25 cellular contexts compared by ENCODE assay signal in the genomic region with DNA sequence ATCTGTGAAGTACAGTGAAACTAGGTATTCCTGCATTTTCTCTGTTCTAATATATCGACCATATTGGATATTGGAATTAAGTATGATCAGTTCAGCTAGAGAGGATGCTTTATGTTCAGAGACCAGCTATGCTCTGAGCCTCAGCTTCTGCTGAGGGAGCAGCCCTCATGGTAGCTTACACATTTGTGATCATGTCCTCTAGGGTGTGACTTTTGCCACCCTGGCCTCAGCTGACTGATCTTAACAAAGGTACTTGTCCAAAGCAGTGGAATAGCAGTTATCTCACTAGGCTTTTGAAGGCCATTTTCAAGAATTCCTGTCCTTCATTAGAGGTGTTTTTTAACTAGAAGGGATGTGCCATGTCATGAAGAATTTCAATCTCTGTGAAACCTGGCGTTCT. TPM values are rescaled to one million over a fixed set of nuclear protein-coding genes. Genes with fewer than 3 reads are reported as not detected.
DNase-seq lines count a peak whose midpoint lies in the region; ATAC-seq, FAIRE-seq and TF ChIP-seq lines count a peak whose summit lies in the region.
"Had no signal": no experiment of that assay in that cellular context is flagged by ENCODE, and none has a peak within 500 bp of the region (broad histone marks: within the 10 kb centered on the region; RNA-seq: fewer than 3 reads in every experiment).

No MANE protein-coding gene starts in this region.

- POLR2A ChIA-PET in OCI-LY7 (lab: Charles Lee) = no interaction called here

- CTCF ChIA-PET in OCI-LY7 (lab: Charles Lee; ENCODE audit: unreplicated experiment) = no interaction called here

- DNase-seq in GM12892 (ENCODE audit: insufficient read length) (no peak), Karpas-422 (peak; percentile 39), OCI-LY7 (ENCODE audit: low spot score) (no peak), nucleus accumbens (lab: John Stamatoyannopoulos, UW) (no peak), NCI-H526 (lab: John Stamatoyannopoulos, UW) (no peak), superior temporal gyrus (ENCODE audit: extremely low spot score) (no peak)
- DNase-seq: 8988T; ACHN; BE2C; C1 segment of cervical spinal cord; CD4-positive, alpha-beta memory T cell; CD4-positive, CD25-positive, alpha-beta regulatory T cell; CD8-positive, alpha-beta memory T cell; COR-L47; DMS 273 treated with DMSO at 0.1 percent for 48 hours; DMS153; DMS53; DMS79; DND-41; GF-D8 had no signal

- H3K4me3 ChIP-seq in Karpas-422 (ENCODE audit: low read length) (no peak overlapping the region), OCI-LY7 (ENCODE audit: low read depth, low read length, poor library complexity, severe bottlenecking) (no peak overlapping the region)
- H3K4me3 ChIP-seq: BLaER1 had no signal

- H3K36me3 ChIP-seq in Karpas-422 (ENCODE audit: insufficient read depth, low read length) (0 out of 2 replicates have a peak, but pooled peaks cover 3% of the 10 kb centered on the region), OCI-LY7 (ENCODE audit: insufficient read depth, low read length) (peaks cover 9% of the 10 kb centered on the region; the same call in 1 of the 2 replicates)
- H3K36me3 ChIP-seq: BE2C, BLaER1 had no signal

- H3K27me3 ChIP-seq in Karpas-422 (ENCODE audit: low read length) = no peaks in the 10 kb centered on the region
- H3K27me3 ChIP-seq: BE2C, BLaER1 had no signal

- H2AFZ ChIP-seq in Karpas-422 (ENCODE audit: low read length) (no peak overlapping the region), OCI-LY7 (ENCODE audit: low read length) (no peak overlapping the region)

- BruUV-seq in OCI-LY7 (replicated peaks; lab: Mats Ljungman, UMichigan) = no TSS peak

- intact Hi-C loops in OCI-LY7 (cut with micrococcal nuclease; ENCODE audit: unreplicated experiment) = no loop called here

- H3K4me1 ChIP-seq in Karpas-422 (ENCODE audit: low read length) (peaks cover 66% of the 10 kb centered on the region), OCI-LY7 (ENCODE audit: insufficient read depth, low read length, poor library complexity, severe bottlenecking) (peaks cover 15% of the 10 kb centered on the region)
- H3K4me1 ChIP-seq: BLaER1 had no signal

- H3K4me2 ChIP-seq in Karpas-422 (ENCODE audit: low read depth, low read length, poor library complexity, severe bottlenecking) = no peak overlapping the region
- H3K4me2 ChIP-seq in OCI-LY7 (ENCODE audit: low read length) = peak overlapping the region; percentile 35; the same call in 1 of the 2 replicates
- H3K4me2 ChIP-seq: BLaER1 had no signal

- no peak for TF ChIP-seq CTCF in OCI-LY7 (conservative IDR thresholded peaks at IDR 0.05; ENCODE audit: low read length)

- peaks cover 100% of the 10 kb centered on the region for H3K79me2 ChIP-seq in Karpas-422 (ENCODE audit: low read length)
- peaks cover 94% of the 10 kb centered on the region for H3K79me2 ChIP-seq in OCI-LY7 (ENCODE audit: insufficient read depth, low read depth, low read length)

- peak; percentile 72 for FAIRE-seq in GM12892 (lab: Jason Lieb, UNC)
- FAIRE-seq: A204.1, G401.6, GM18507 had no signal

- H4K20me1 ChIP-seq in Karpas-422 (ENCODE audit: insufficient read depth, low read depth, low read length) (no peaks in the 10 kb centered on the region), OCI-LY7 (ENCODE audit: insufficient read depth, low read length) (peaks cover 13% of the 10 kb centered on the region)

- ATAC-seq in SK-N-SH treated with all-trans-retinoic acid at 6 μM for 48 hours = no peak

- H3K9me3 ChIP-seq in Karpas-422 (ENCODE audit: low read length) = no peaks in the 10 kb centered on the region
- H3K9me3 ChIP-seq in OCI-LY7 (ENCODE audit: low read length) = no peaks in the 10 kb centered on the region
- H3K9me3 ChIP-seq: BE2C, BLaER1 had no signal

- H3K27ac ChIP-seq in Karpas-422 (ENCODE audit: low read length) (no peak overlapping the region), OCI-LY7 (ENCODE audit: low read depth, low read length, poor library complexity, severe bottlenecking) (no peak overlapping the region)
- H3K27ac ChIP-seq: BLaER1 had no signal

- no peak for TF ChIP-seq POLR2A in GM12892 (IDR thresholded peaks at IDR 0.05; ENCODE audit: low read depth, low read length)

- no peaks in the 10 kb centered on the region for H3K9me2 ChIP-seq in Karpas-422 (replicated peaks; ENCODE audit: insufficient read depth, low read length)
- H3K9me2 ChIP-seq in OCI-LY7 (ENCODE audit: insufficient read depth, low read length) = no peaks in the 10 kb centered on the region

- no peak overlapping the region for H3K9ac ChIP-seq in Karpas-422 (ENCODE audit: low read length)
- H3K9ac ChIP-seq: BLaER1 had no signal

TF ChIP-seq in SK-N-SH treated with all-trans-retinoic acid at 6 μM for 48 hours, 23 proteins besides CTCF, POLR2A, EP300 and RAD21:
- TF ChIP-seq, protein P1, sequence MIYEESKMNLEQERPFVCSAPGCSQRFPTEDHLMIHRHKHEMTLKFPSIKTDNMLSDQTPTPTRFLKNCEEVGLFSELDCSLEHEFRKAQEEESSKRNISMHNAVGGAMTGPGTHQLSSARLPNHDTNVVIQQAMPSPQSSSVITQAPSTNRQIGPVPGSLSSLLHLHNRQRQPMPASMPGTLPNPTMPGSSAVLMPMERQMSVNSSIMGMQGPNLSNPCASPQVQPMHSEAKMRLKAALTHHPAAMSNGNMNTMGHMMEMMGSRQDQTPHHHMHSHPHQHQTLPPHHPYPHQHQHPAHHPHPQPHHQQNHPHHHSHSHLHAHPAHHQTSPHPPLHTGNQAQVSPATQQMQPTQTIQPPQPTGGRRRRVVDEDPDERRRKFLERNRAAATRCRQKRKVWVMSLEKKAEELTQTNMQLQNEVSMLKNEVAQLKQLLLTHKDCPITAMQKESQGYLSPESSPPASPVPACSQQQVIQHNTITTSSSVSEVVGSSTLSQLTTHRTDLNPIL (CRISPR knock-in tag; IDR thresholded peaks at IDR 0.05; ENCODE audit: low read depth) = no peak
- TF ChIP-seq OSR1 (CRISPR knock-in tag; IDR thresholded peaks at IDR 0.05) (no peak), TOX (CRISPR knock-in tag; IDR thresholded peaks at IDR 0.05; ENCODE audit: borderline replicate concordance) (no peak), ZNF565 (CRISPR knock-in tag; conservative IDR thresholded peaks at IDR 0.05; ENCODE audit: low read depth) (no peak), ZC3H10 (CRISPR knock-in tag; IDR thresholded peaks at IDR 0.05) (no peak), RARB (CRISPR knock-in tag; IDR thresholded peaks at IDR 0.05) (no peak), GLIS3 (CRISPR knock-in tag; IDR thresholded peaks at IDR 0.05) (no peak), CSDC2 (CRISPR knock-in tag; IDR thresholded peaks at IDR 0.05) (no peak), ZNF8 (CRISPR knock-in tag; IDR thresholded peaks at IDR 0.05) (no peak), BACH2 (CRISPR knock-in tag; IDR thresholded peaks at IDR 0.05; ENCODE audit: borderline replicate concordance) (no peak), ZFP30 (CRISPR knock-in tag; IDR thresholded peaks at IDR 0.05) (no peak), ZFP3 (CRISPR knock-in tag; IDR thresholded peaks at IDR 0.05) (no peak), PPARA (CRISPR knock-in tag; IDR thresholded peaks at IDR 0.05; ENCODE audit: borderline replicate concordance) (no peak), SNAI2 (CRISPR knock-in tag; IDR thresholded peaks at IDR 0.05) (no peak), TCF4 (CRISPR knock-in tag; IDR thresholded peaks at IDR 0.05; ENCODE audit: borderline replicate concordance) (no peak), ISL1 (CRISPR knock-in tag; IDR thresholded peaks at IDR 0.05) (no peak), ZNF70 (CRISPR knock-in tag; IDR thresholded peaks at IDR 0.05) (no peak), ESRRG (CRISPR knock-in tag; IDR thresholded peaks at IDR 0.05) (no peak)
- TF ChIP-seq, protein P2, sequence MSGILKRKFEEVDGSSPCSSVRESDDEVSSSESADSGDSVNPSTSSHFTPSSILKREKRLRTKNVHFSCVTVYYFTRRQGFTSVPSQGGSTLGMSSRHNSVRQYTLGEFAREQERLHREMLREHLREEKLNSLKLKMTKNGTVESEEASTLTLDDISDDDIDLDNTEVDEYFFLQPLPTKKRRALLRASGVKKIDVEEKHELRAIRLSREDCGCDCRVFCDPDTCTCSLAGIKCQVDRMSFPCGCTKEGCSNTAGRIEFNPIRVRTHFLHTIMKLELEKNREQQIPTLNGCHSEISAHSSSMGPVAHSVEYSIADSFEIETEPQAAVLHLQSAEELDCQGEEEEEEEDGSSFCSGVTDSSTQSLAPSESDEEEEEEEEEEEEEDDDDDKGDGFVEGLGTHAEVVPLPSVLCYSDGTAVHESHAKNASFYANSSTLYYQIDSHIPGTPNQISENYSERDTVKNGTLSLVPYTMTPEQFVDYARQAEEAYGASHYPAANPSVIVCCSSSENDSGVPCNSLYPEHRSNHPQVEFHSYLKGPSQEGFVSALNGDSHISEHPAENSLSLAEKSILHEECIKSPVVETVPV (CRISPR knock-in tag; IDR thresholded peaks at IDR 0.05) = no peak
- TF ChIP-seq, protein P3, sequence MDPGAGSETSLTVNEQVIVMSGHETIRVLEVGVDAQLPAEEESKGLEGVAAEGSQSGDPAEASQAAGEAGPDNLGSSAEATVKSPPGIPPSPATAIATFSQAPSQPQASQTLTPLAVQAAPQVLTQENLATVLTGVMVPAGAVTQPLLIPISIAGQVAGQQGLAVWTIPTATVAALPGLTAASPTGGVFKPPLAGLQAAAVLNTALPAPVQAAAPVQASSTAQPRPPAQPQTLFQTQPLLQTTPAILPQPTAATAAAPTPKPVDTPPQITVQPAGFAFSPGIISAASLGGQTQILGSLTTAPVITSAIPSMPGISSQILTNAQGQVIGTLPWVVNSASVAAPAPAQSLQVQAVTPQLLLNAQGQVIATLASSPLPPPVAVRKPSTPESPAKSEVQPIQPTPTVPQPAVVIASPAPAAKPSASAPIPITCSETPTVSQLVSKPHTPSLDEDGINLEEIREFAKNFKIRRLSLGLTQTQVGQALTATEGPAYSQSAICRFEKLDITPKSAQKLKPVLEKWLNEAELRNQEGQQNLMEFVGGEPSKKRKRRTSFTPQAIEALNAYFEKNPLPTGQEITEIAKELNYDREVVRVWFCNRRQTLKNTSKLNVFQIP (CRISPR knock-in tag; IDR thresholded peaks at IDR 0.05; ENCODE audit: borderline replicate concordance, low read depth) = no peak
TF ChIP-seq in SK-N-SH treated with all-trans-retinoic acid at 6 μM for 48 hours: peak in this region for 0.

RNA-seq across cellular contexts. Expression of a gene that starts 9.3 kb away (rescaled TPM):
- polyA plus RNA-seq in GM12892 (2012; ENCODE audit: missing spikeins) = 7.4 TPM
- total RNA-seq in Karpas-422 (2014; rRNA removed; shearing (Covaris generic); ENCODE audit: low replicate concordance) = 24.3 and 72.5 TPM in 2 replicates
- total RNA-seq in OCI-LY7 (2014; rRNA removed; shearing (Covaris generic)) = 16.7 and 18.0 TPM in 2 replicates
- total RNA-seq in OCI-LY7 (2022) = 38.6 and 41.1 TPM in 2 replicates
